10 cellular contexts compared by ENCODE assay signal in genomic region chr16:84884311-84885023, GRCh38.
DNase-seq lines count a peak whose midpoint lies in the region; ATAC-seq and TF ChIP-seq lines count a peak whose summit lies in the region.
"Had no signal": no experiment of that assay in that cellular context is flagged by ENCODE, and none has a peak within 500 bp of the region (broad histone marks: within the 10 kb centered on the region; RNA-seq: fewer than 3 reads in every experiment).

No MANE protein-coding gene starts in this region.

- H3K4me1 ChIP-seq in HUES6 (ENCODE audit: control insufficient read depth, insufficient read depth, low read length): peaks cover 43% of the 10 kb centered on the region
- peaks cover 17% of the 10 kb centered on the region for H3K4me1 ChIP-seq in smooth muscle cell (ENCODE audit: low read depth)

- H3K27me3 ChIP-seq in HUES6 (ENCODE audit: control insufficient read depth, insufficient read depth, low read length): no peaks in the 10 kb centered on the region
- no peaks in the 10 kb centered on the region for H3K27me3 ChIP-seq in smooth muscle cell (ENCODE audit: low read depth)

- ATAC-seq in HG03457 (IDR thresholded peaks at IDR 0.05; ENCODE audit: unreplicated experiment): no peak

- H3K4me2 ChIP-seq in smooth muscle cell: no peak overlapping the region

- H3K9me3 ChIP-seq in HUES6 (ENCODE audit: control insufficient read depth, insufficient read depth, low read depth, low read length) (no peaks in the 10 kb centered on the region), smooth muscle cell (replicated peaks; ENCODE audit: low read depth) (no peaks in the 10 kb centered on the region)

- H3K27ac ChIP-seq in HUES6 (ENCODE audit: low read depth, low read length): no peak overlapping the region; the same call in 1 of the 2 replicates
- peak overlapping the region; percentile 47 for H3K27ac ChIP-seq in cingulate gyrus (ENCODE audit: low read depth, low read length)
- H3K27ac ChIP-seq in smooth muscle cell (ENCODE audit: low read depth): peak overlapping the region; percentile 47
- H3K27ac ChIP-seq: RWPE1 had no signal

- 51% methylated on average over 18 of the region's 18 CpGs for WGBS in smooth muscle cell (ENCODE audit: low lambda C conversion rate)

- DNase-seq in kidney tubule cell (ENCODE audit: low spot score): peak; percentile 11
- no peak for DNase-seq in smooth muscle cell (lab: John Stamatoyannopoulos, UW; ENCODE audit: unreplicated experiment)
- DNase-seq in GM20000 (ENCODE audit: low spot score): no peak
- DNase-seq in NCI-H2107 (lab: John Stamatoyannopoulos, UW): no peak
- DNase-seq in NCI-H2081 (lab: John Stamatoyannopoulos, UW): no peak
- DNase-seq: NCI-H2227 treated with DMSO at 0.1 percent for 48 hours had no signal

- H3K79me2 ChIP-seq in smooth muscle cell (ENCODE audit: low read depth): no peaks in the 10 kb centered on the region

- H4K20me1 ChIP-seq in smooth muscle cell (ENCODE audit: low read depth): no peaks in the 10 kb centered on the region

- TF ChIP-seq CTCF in smooth muscle cell (IDR thresholded peaks at IDR 0.05; ENCODE audit: borderline replicate concordance, insufficient read depth, poor library complexity, severe bottlenecking) (no peak), GM20000 (IDR thresholded peaks at IDR 0.05; ENCODE audit: extremely low read depth, missing control alignments) (no peak)

- peaks cover 40% of the 10 kb centered on the region for H3F3A ChIP-seq in smooth muscle cell (ENCODE audit: low read depth)

- no peak overlapping the region for H3K4me3 ChIP-seq in HUES6 (ENCODE audit: low read depth, low read length)
- H3K4me3 ChIP-seq in smooth muscle cell: no peak overlapping the region

- no peaks in the 10 kb centered on the region for H3K36me3 ChIP-seq in HUES6 (ENCODE audit: control insufficient read depth, insufficient read depth, low read length)
- peaks cover 8% of the 10 kb centered on the region for H3K36me3 ChIP-seq in smooth muscle cell (ENCODE audit: low read depth)

- no peak overlapping the region for H2AFZ ChIP-seq in smooth muscle cell (ENCODE audit: low read depth)

- peak overlapping the region; percentile 57 for H3K9ac ChIP-seq in HUES6 (ENCODE audit: low read length)
- no peak overlapping the region for H3K9ac ChIP-seq in smooth muscle cell (ENCODE audit: low read depth)
